In genomic region chr9:136900988-136901515, GRCh38 we compare ENCODE assay signal across 1 cellular context.
TF ChIP-seq lines count a peak whose summit lies in the region.

No MANE protein-coding gene starts in this region.

TF ChIP-seq in K562, 482 proteins besides CTCF, POLR2A, EP300 and RAD21:
- TF ChIP-seq ID3 (CRISPR knock-in tag; IDR thresholded peaks at IDR 0.05), result no peak
- no peak for TF ChIP-seq ID3 (tag; IDR thresholded peaks at IDR 0.05)
